Comparison of ENCODE assay signal across 14 cellular contexts in genomic region chr12:33529810-33530209, GRCh38.
"Had no signal": no experiment of that assay in that cellular context is flagged by ENCODE, and none has a peak within 500 bp of the region (broad histone marks: within the 10 kb centered on the region; RNA-seq: fewer than 3 reads in every experiment).

No MANE protein-coding gene starts in this region.

- H3K27me3 ChIP-seq: body of pancreas, spleen had no signal

- H3K4me1 ChIP-seq: body of pancreas, spleen had no signal

- DNase-seq: activated CD4-positive, alpha-beta memory T cell treated with anti-CD3 and anti-CD28 coated beads, Interleukin-2, amount 10 ng/mL, durations not matched to agents 7 days and 5 days; activated CD4-positive, alpha-beta T cell treated with anti-CD3 and anti-CD28 coated beads for 48 hours; activated CD4-positive, CD25-positive, alpha-beta regulatory T cell; activated naive CD4-positive, alpha-beta T cell treated with anti-CD3 and anti-CD28 coated beads for 36 hours; activated T-cell treated with anti-CD3 and anti-CD28 coated beads, Interleukin-2, amount 50 U/mL, for 1 hour; body of pancreas; nephron progenitor cell; nucleus accumbens; retina; spleen; stimulated activated CD4-positive, alpha-beta T cell treated with anti-CD3 and anti-CD28 coated beads, Interleukin-4, amount 100 ng/mL, for 4 hours had no signal

- H3K9me3 ChIP-seq: body of pancreas, thoracic aorta had no signal

- ATAC-seq: activated T-helper 17 cell treated with anti-CD3 and anti-CD28 coated beads, Interleukin-2, amount 50 U/mL, for 72 hours; body of pancreas; stimulated activated memory B cell treated with anti-CD40 and anti-IgM and Interleukin-4, amounts not matched to agents 10 μg/mL and 1 μg/mL and 100 μg/mL, for 72 hours had no signal

- H3K27ac ChIP-seq: body of pancreas, thoracic aorta had no signal

- H3K4me3 ChIP-seq: body of pancreas, spleen, thoracic aorta had no signal

- H3K36me3 ChIP-seq: spleen, thoracic aorta had no signal
